ENCODE assay signal across 15 cellular contexts in the genomic region with DNA sequence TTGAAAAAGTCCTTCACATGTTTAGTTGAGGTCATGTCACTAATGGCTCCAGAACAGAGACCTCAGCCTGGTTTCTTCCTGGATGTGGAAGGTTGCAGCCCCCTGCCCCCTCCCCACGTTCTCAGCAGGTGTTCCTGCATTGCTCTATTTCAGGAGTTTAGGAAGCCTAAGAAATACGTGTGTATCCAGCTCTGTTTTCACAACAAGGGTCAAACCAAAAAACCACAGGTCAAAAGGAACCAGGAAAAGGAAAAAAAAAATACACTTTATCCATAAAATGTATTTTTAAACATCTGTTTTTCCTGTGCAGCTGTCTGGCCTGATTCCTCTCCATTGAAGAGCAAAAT.
DNase-seq lines count a peak whose midpoint lies in the region; ATAC-seq and TF ChIP-seq lines count a peak whose summit lies in the region.
"Had no signal": no experiment of that assay in that cellular context is flagged by ENCODE, and none has a peak within 500 bp of the region (broad histone marks: within the 10 kb centered on the region; RNA-seq: fewer than 3 reads in every experiment).

No MANE protein-coding gene starts in this region.

- in situ Hi-C loops in HAP-1 (cut with MboI; ENCODE audit: low sequenced_read_pairs) = no loop called here

- H3K36me3 Mint-ChIP-seq in activated naive CD8-positive, alpha-beta T cell treated with anti-CD3 and anti-CD28 coated beads, Interleukin-2, amount 10 ng/mL, durations not matched to agents 7 days and 5 days = no peaks in the 10 kb centered on the region

- peaks cover 7% of the 10 kb centered on the region for H3K4me1 Mint-ChIP-seq in activated naive CD8-positive, alpha-beta T cell treated with anti-CD3 and anti-CD28 coated beads, Interleukin-2, amount 10 ng/mL, durations not matched to agents 7 days and 5 days

- H3K4me3 ChIP-seq in smooth muscle cell = no peak overlapping the region
- no peak overlapping the region for H3K4me3 ChIP-seq in ovary
- no peak overlapping the region for H3K4me3 ChIP-seq in HAP-1

- TF ChIP-seq EP300 in ovary (IDR thresholded peaks at IDR 0.05) = no peak

- no peaks in the 10 kb centered on the region for H3K27me3 ChIP-seq in smooth muscle cell (ENCODE audit: low read depth)
- H3K27me3 ChIP-seq in ovary = no peaks in the 10 kb centered on the region
- H3K27me3 ChIP-seq in HAP-1 (ENCODE audit: low read depth) = no peaks in the 10 kb centered on the region
- H3K27me3 ChIP-seq: BE2C had no signal

- peak overlapping the region; percentile 61 for H3K4me2 ChIP-seq in smooth muscle cell

- H3K27me3 Mint-ChIP-seq in activated naive CD8-positive, alpha-beta T cell treated with anti-CD3 and anti-CD28 coated beads, Interleukin-2, amount 10 ng/mL, durations not matched to agents 7 days and 5 days = peaks cover 16% of the 10 kb centered on the region

- DNase-seq in activated naive CD8-positive, alpha-beta T cell treated with anti-CD3 and anti-CD28 coated beads, Interleukin-2, amount 10 ng/mL, durations not matched to agents 7 days and 5 days = no peak
- no peak for DNase-seq in smooth muscle cell (lab: John Stamatoyannopoulos, UW; ENCODE audit: unreplicated experiment)
- DNase-seq in ovary = no peak
- DNase-seq in HAP-1 (ENCODE audit: low spot score in 2 of 2) = no peak
- DNase-seq: activated CD4-positive, alpha-beta T cell treated with anti-CD3 and anti-CD28 coated beads for 1 hour; GF-D8; IMR-90; NCI-H2029; NCI-H524 had no signal

- no peaks in the 10 kb centered on the region for H3F3A ChIP-seq in smooth muscle cell (ENCODE audit: low read depth)

- ATAC-seq in GM19452 (IDR thresholded peaks at IDR 0.05; ENCODE audit: unreplicated experiment) (peak; percentile 19), HG03280 (IDR thresholded peaks at IDR 0.05; ENCODE audit: unreplicated experiment) (peak; percentile 22), GM18868 (IDR thresholded peaks at IDR 0.05; ENCODE audit: unreplicated experiment) (no peak)
- ATAC-seq in activated naive CD8-positive, alpha-beta T cell treated with anti-CD3 and anti-CD28 coated beads, Interleukin-2, amount 10 ng/mL, durations not matched to agents 7 days and 5 days (ENCODE audit: low read depth) = no peak

- H3K9ac ChIP-seq in smooth muscle cell (ENCODE audit: low read depth) = no peak overlapping the region
- H3K9ac ChIP-seq: parathyroid adenoma had no signal

- no peak overlapping the region for H2AFZ ChIP-seq in smooth muscle cell (ENCODE audit: low read depth)
- H2AFZ ChIP-seq: parathyroid adenoma had no signal

- POLR2A ChIA-PET in activated naive CD8-positive, alpha-beta T cell treated with anti-CD3 and anti-CD28 coated beads, Interleukin-2, amount 10 ng/mL, durations not matched to agents 7 days and 5 days (lab: Charles Lee) = interaction anchor here (1.5 kb wide), 1 partner anchor 108 kb away, joined by 4 read pairs; the partner anchor contains the start of gene PLEKHG1

- no peaks in the 10 kb centered on the region for H4K20me1 ChIP-seq in smooth muscle cell (ENCODE audit: low read depth)

- H3K9me3 ChIP-seq in smooth muscle cell (replicated peaks; ENCODE audit: low read depth) = no peaks in the 10 kb centered on the region
- no peaks in the 10 kb centered on the region for H3K9me3 ChIP-seq in ovary
- H3K9me3 ChIP-seq in HAP-1 = no peaks in the 10 kb centered on the region; the same call in 1 of the 2 replicates
- H3K9me3 ChIP-seq: BE2C had no signal

- peak overlapping the region; percentile 42 for H3K27ac ChIP-seq in smooth muscle cell (ENCODE audit: low read depth)
- H3K27ac ChIP-seq in ovary = no peak overlapping the region
- H3K27ac ChIP-seq: parathyroid adenoma had no signal

- TF ChIP-seq CTCF in smooth muscle cell (IDR thresholded peaks at IDR 0.05; ENCODE audit: borderline replicate concordance, insufficient read depth, poor library complexity, severe bottlenecking) (no peak), ovary (IDR thresholded peaks at IDR 0.05) (no peak)

- TF ChIP-seq POLR2A in ovary (IDR thresholded peaks at IDR 0.05) = no peak

- H3K79me2 ChIP-seq in smooth muscle cell (ENCODE audit: low read depth) = no peaks in the 10 kb centered on the region
- H3K79me2 ChIP-seq: parathyroid adenoma had no signal

- 72% methylated on average over 2 of the region's 2 CpGs for WGBS in smooth muscle cell (ENCODE audit: low lambda C conversion rate)
- WGBS in ovary, 3 donors = 33 to 45% (median 40%) methylated on average over 2 of the region's 2 CpGs

- H3K9me3 Mint-ChIP-seq in activated naive CD8-positive, alpha-beta T cell treated with anti-CD3 and anti-CD28 coated beads, Interleukin-2, amount 10 ng/mL, durations not matched to agents 7 days and 5 days = peaks cover 7% of the 10 kb centered on the region

- no peak overlapping the region for H3K27ac Mint-ChIP-seq in activated naive CD8-positive, alpha-beta T cell treated with anti-CD3 and anti-CD28 coated beads, Interleukin-2, amount 10 ng/mL, durations not matched to agents 7 days and 5 days
- H3K27ac Mint-ChIP-seq: HFFc6 had no signal

- H3K4me3 Mint-ChIP-seq in activated naive CD8-positive, alpha-beta T cell treated with anti-CD3 and anti-CD28 coated beads, Interleukin-2, amount 10 ng/mL, durations not matched to agents 7 days and 5 days = peak overlapping the region; percentile 15
- H3K4me3 Mint-ChIP-seq: HFFc6 had no signal

- intact Hi-C loops in ovary (cut with DNase I) = no loop called here

- H3K4me1 ChIP-seq in smooth muscle cell (ENCODE audit: low read depth) (peaks cover 4% of the 10 kb centered on the region), ovary (ENCODE audit: insufficient read depth) (no peaks in the 10 kb centered on the region), HAP-1 (0 out of 2 replicates have a peak, but pooled peaks cover 4% of the 10 kb centered on the region)
- H3K4me1 ChIP-seq: BE2C had no signal

- no peaks in the 10 kb centered on the region for H3K36me3 ChIP-seq in smooth muscle cell (ENCODE audit: low read depth)
- H3K36me3 ChIP-seq in ovary = no peaks in the 10 kb centered on the region
- no peaks in the 10 kb centered on the region for H3K36me3 ChIP-seq in HAP-1 (replicated peaks)
- H3K36me3 ChIP-seq: BE2C had no signal

Comparison
In these comparisons a context has a peak if more than half of its experiments do, and no peak if none do; other contexts are left out.
1. ATAC-seq: peak in GM19452 (single experiment) and HG03280 (single experiment); none in activated naive CD8-positive, alpha-beta T cell treated with anti-CD3 and anti-CD28 coated beads, Interleukin-2, amount 10 ng/mL, durations not matched to agents 7 days and 5 days (single experiment) and GM18868 (single experiment).